ENCODE assay signal across 8 cellular contexts in genomic region chr7:138752568-138753518, GRCh38. TPM values are rescaled to one million over a fixed set of nuclear protein-coding genes. Genes with fewer than 3 reads are reported as not detected.
DNase-seq lines count a peak whose midpoint lies in the region; FAIRE-seq and TF ChIP-seq lines count a peak whose summit lies in the region.

No MANE protein-coding gene starts in this region.

- no peaks in the 10 kb centered on the region for H3K36me3 Mint-ChIP-seq in T-helper 2 cell treated with Interferon-gamma antibody and Interleukin-4, amounts not matched to agents 5 μg/mL and 100 μg/mL, for 36 hours (ENCODE audit: low read depth)
- H3K36me3 Mint-ChIP-seq in astrocyte (ENCODE audit: low read depth, unreplicated experiment), result no peaks in the 10 kb centered on the region

- no peaks in the 10 kb centered on the region for H3K27me3 ChIP-seq in astrocyte (ENCODE audit: insufficient read depth, low read length)

- no peak overlapping the region for H3K4me2 ChIP-seq in astrocyte (ENCODE audit: low read length)

- no peaks in the 10 kb centered on the region for H3K4me1 ChIP-seq in astrocyte (ENCODE audit: insufficient read depth, low read length)

- peaks cover 44% of the 10 kb centered on the region for H3K4me1 Mint-ChIP-seq in T-helper 2 cell treated with Interferon-gamma antibody and Interleukin-4, amounts not matched to agents 5 μg/mL and 100 μg/mL, for 36 hours (ENCODE audit: low read depth)
- peaks cover 32% of the 10 kb centered on the region for H3K4me1 Mint-ChIP-seq in astrocyte (ENCODE audit: low read depth, unreplicated experiment)

- H3K36me3 ChIP-seq in astrocyte (ENCODE audit: insufficient read depth, low read length), result no peaks in the 10 kb centered on the region

- H3K9ac ChIP-seq in astrocyte (ENCODE audit: low read length), result no peak overlapping the region

- no peak overlapping the region for H2AFZ ChIP-seq in astrocyte (ENCODE audit: low read depth, low read length)

- H3K79me2 ChIP-seq in astrocyte (ENCODE audit: insufficient read depth, low read length), result no peaks in the 10 kb centered on the region

- H3K27ac ChIP-seq in astrocyte (ENCODE audit: low read depth, low read length), result no peak overlapping the region

- CTCF ChIA-PET in GM10248 (lab: Yijun Ruan, JAX), result no interaction called here

- no peak overlapping the region for H3K4me3 ChIP-seq in astrocyte (ENCODE audit: insufficient read depth, low read depth, low read length)

- intact Hi-C loops in posterior vena cava (cut with DNase I), result no loop called here

- FAIRE-seq in astrocyte (lab: Jason Lieb, UNC), result no peak

- H3K27ac Mint-ChIP-seq in T-helper 2 cell treated with Interferon-gamma antibody and Interleukin-4, amounts not matched to agents 5 μg/mL and 100 μg/mL, for 36 hours, result peak overlapping the region; percentile 87
- peak overlapping the region; percentile 15 for H3K27ac Mint-ChIP-seq in astrocyte (ENCODE audit: unreplicated experiment)

- peak overlapping the region; percentile 55 for H3K4me3 Mint-ChIP-seq in T-helper 2 cell treated with Interferon-gamma antibody and Interleukin-4, amounts not matched to agents 5 μg/mL and 100 μg/mL, for 36 hours
- H3K4me3 Mint-ChIP-seq in astrocyte (ENCODE audit: unreplicated experiment), result no peak overlapping the region

- no peak for TF ChIP-seq CTCF in astrocyte (IDR thresholded peaks at IDR 0.05; ENCODE audit: insufficient read depth, low read depth, low read length)
- no peak for TF ChIP-seq CTCF in GM10248 (IDR thresholded peaks at IDR 0.05; ENCODE audit: control extremely low read depth, extremely low read depth, low read depth, missing control alignments)

- H3K27me3 Mint-ChIP-seq in T-helper 2 cell treated with Interferon-gamma antibody and Interleukin-4, amounts not matched to agents 5 μg/mL and 100 μg/mL, for 36 hours (ENCODE audit: low read depth), result peaks cover 3% of the 10 kb centered on the region
- peaks cover 8% of the 10 kb centered on the region for H3K27me3 Mint-ChIP-seq in astrocyte (ENCODE audit: low read depth, unreplicated experiment)

- no peaks in the 10 kb centered on the region for H3K9me3 Mint-ChIP-seq in T-helper 2 cell treated with Interferon-gamma antibody and Interleukin-4, amounts not matched to agents 5 μg/mL and 100 μg/mL, for 36 hours
- H3K9me3 Mint-ChIP-seq in astrocyte (ENCODE audit: unreplicated experiment), result peaks cover 2% of the 10 kb centered on the region

- DNase-seq in NCI-H2081 (lab: John Stamatoyannopoulos, UW) (peak; percentile 48 to 74), NCI-H2081 treated with DMSO at 0.1 percent for 48 hours (lab: John Stamatoyannopoulos, UW) (no peak), HK-2 (ENCODE audit: unreplicated experiment) (peak; percentile 97), astrocyte (ENCODE audit: low read depth) (peak; percentile 16), posterior vena cava (ENCODE audit: low spot score) (peak; percentile 83), GM10248 (ENCODE audit: extremely low spot score) (no peak), cerebellar nuclear complex (lab: John Stamatoyannopoulos, UW) (no peak)
- peak; percentile 83 for DNase-seq in T-helper 2 cell treated with Interferon-gamma antibody and Interleukin-4, amounts not matched to agents 5 μg/mL and 100 μg/mL, for 36 hours (ENCODE audit: low spot score)

- POLR2A ChIA-PET in GM10248 (lab: Yijun Ruan, JAX), result no interaction called here

- H4K20me1 ChIP-seq in astrocyte (ENCODE audit: insufficient read depth, low read length), result no peaks in the 10 kb centered on the region

- H3K9me3 ChIP-seq in astrocyte (ENCODE audit: insufficient read depth, low read depth, low read length), result no peaks in the 10 kb centered on the region

RNA-seq across cellular contexts. Expression of gene TMEM213, which starts 45.0 kb away (rescaled TPM):
- total RNA-seq in astrocyte, result not detected in 2 replicates
- not detected for total RNA-seq in posterior vena cava

RNA-seq across cellular contexts. Expression of gene ATP6V0A4, which starts 45.2 kb away (rescaled TPM):
- total RNA-seq in astrocyte (0.19 and 0.25 TPM in 2 replicates), posterior vena cava (not detected)

RNA-seq across cellular contexts. Expression of gene SVOPL, which starts 51.7 kb away (rescaled TPM):
- 0.34 and 0.48 TPM in 2 replicates for total RNA-seq in astrocyte
- not detected for total RNA-seq in posterior vena cava

Comparison
In these comparisons a context has a peak if more than half of its experiments do, and no peak if none do; other contexts are left out.
1. DNase-seq: peak in NCI-H2081 (2 of 2), HK-2 (single experiment), T-helper 2 cell treated with Interferon-gamma antibody and Interleukin-4, amounts not matched to agents 5 μg/mL and 100 μg/mL, for 36 hours (single experiment), astrocyte (single experiment) and posterior vena cava (single experiment); none in NCI-H2081 treated with DMSO at 0.1 percent for 48 hours (single experiment), GM10248 (single experiment) and cerebellar nuclear complex (0 of 2).